27 cellular contexts compared by ENCODE assay signal in the genomic region with DNA sequence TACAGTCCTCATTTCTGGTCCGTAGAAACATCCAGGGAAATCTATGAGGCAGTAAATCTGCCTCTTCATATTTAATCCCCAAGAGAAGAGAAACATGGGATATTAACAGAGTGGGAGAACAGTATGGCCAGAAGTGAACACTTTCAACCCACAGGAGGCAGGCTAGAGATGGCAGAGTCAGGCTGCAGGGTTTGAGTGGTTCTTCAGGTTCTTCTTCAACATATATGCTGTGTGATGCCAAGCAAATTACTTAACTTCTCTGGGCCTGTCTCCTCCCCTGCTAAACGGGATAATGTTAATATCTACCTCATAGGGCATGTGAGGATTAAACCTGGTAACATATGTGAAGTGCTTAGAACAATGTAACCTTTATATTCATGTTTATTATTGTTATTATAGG.
"Had no signal": no experiment of that assay in that cellular context is flagged by ENCODE, and none has a peak within 500 bp of the region (broad histone marks: within the 10 kb centered on the region; RNA-seq: fewer than 3 reads in every experiment).

No MANE protein-coding gene starts in this region.

- H3K4me3 ChIP-seq: left lung, neural progenitor cell, smooth muscle cell, transverse colon had no signal

- H3K27me3 Mint-ChIP-seq: activated CD4-positive, alpha-beta T cell treated with anti-CD3 and anti-CD28 coated beads, Interleukin-2, amount 10 ng/mL, durations not matched to agents 7 days and 5 days; activated CD8-positive, alpha-beta memory T cell treated with anti-CD3 and anti-CD28 coated beads, Interleukin-2, amount 10 ng/mL, durations not matched to agents 7 days and 5 days; activated CD8-positive, alpha-beta T cell treated with anti-CD3 and anti-CD28 coated beads for 36 hours; stimulated activated naive B cell treated with anti-CD40 and anti-IgM and Interleukin-4, amounts not matched to agents 10 μg/mL and 1 μg/mL and 100 μg/mL, for 72 hours had no signal

- ATAC-seq: activated CD8-positive, alpha-beta memory T cell treated with anti-CD3 and anti-CD28 coated beads, Interleukin-2, amount 10 ng/mL, durations not matched to agents 7 days and 5 days; activated CD8-positive, alpha-beta T cell treated with anti-CD3 and anti-CD28 coated beads for 36 hours; left lung; naive thymus-derived CD8-positive, alpha-beta T cell; sciatic nerve; stimulated activated naive B cell treated with anti-CD40 and anti-IgM and Interleukin-4, amounts not matched to agents 10 μg/mL and 1 μg/mL and 100 μg/mL, for 72 hours had no signal

- H3K36me3 Mint-ChIP-seq: activated CD8-positive, alpha-beta memory T cell treated with anti-CD3 and anti-CD28 coated beads, Interleukin-2, amount 10 ng/mL, durations not matched to agents 7 days and 5 days; activated naive CD4-positive, alpha-beta T cell treated with anti-CD3 and anti-CD28 coated beads, Interleukin-2, amount 50 U/mL, for 24 hours; immature natural killer cell; mesothelial cell of epicardium; naive thymus-derived CD8-positive, alpha-beta T cell; neural progenitor cell; stimulated activated naive B cell treated with anti-CD40 and anti-IgM and Interleukin-4, amounts not matched to agents 10 μg/mL and 1 μg/mL and 100 μg/mL, for 72 hours had no signal

- H3K27ac Mint-ChIP-seq: activated CD4-positive, alpha-beta T cell treated with anti-CD3 and anti-CD28 coated beads, Interleukin-2, amount 10 ng/mL, durations not matched to agents 7 days and 5 days; activated CD8-positive, alpha-beta memory T cell treated with anti-CD3 and anti-CD28 coated beads, Interleukin-2, amount 10 ng/mL, durations not matched to agents 7 days and 5 days; activated CD8-positive, alpha-beta T cell treated with anti-CD3 and anti-CD28 coated beads for 36 hours; activated naive CD4-positive, alpha-beta T cell treated with anti-CD3 and anti-CD28 coated beads, Interleukin-2, amount 50 U/mL, for 24 hours; activated T-helper 1 cell treated with anti-CD3 and anti-CD28 coated beads, Interleukin-12 subunit alpha, Interleukin-12 subunit beta, Interleukin-2, Interleukin-4 antibody, amounts not matched to agents 30 ng/mL and 10 ng/mL and 1 ng/mL, durations not matched to agents 14 hours and 24 hours and 36 hours; immature natural killer cell; mesothelial cell of epicardium; naive thymus-derived CD8-positive, alpha-beta T cell; stimulated activated naive B cell treated with anti-CD40 and anti-IgM and Interleukin-4, amounts not matched to agents 10 μg/mL and 1 μg/mL and 100 μg/mL, for 72 hours had no signal

- H3K9me3 ChIP-seq: left lung, transverse colon had no signal

- H3K36me3 ChIP-seq: left lung, neural progenitor cell, transverse colon had no signal

- H3K9me3 Mint-ChIP-seq: activated CD4-positive, alpha-beta T cell treated with anti-CD3 and anti-CD28 coated beads, Interleukin-2, amount 10 ng/mL, durations not matched to agents 7 days and 5 days; activated CD8-positive, alpha-beta T cell treated with anti-CD3 and anti-CD28 coated beads for 36 hours; activated naive CD4-positive, alpha-beta T cell treated with anti-CD3 and anti-CD28 coated beads, Interleukin-2, amount 50 U/mL, for 24 hours; activated T-helper 1 cell treated with anti-CD3 and anti-CD28 coated beads, Interleukin-12 subunit alpha, Interleukin-12 subunit beta, Interleukin-2, Interleukin-4 antibody, amounts not matched to agents 30 ng/mL and 10 ng/mL and 1 ng/mL, durations not matched to agents 14 hours and 24 hours and 36 hours; mesothelial cell of epicardium; stimulated activated naive B cell treated with anti-CD40 and anti-IgM and Interleukin-4, amounts not matched to agents 10 μg/mL and 1 μg/mL and 100 μg/mL, for 72 hours had no signal

- H3K27me3 ChIP-seq: left lung, neural progenitor cell, transverse colon had no signal

- H3K27ac ChIP-seq: epithelial cell of prostate, left lung, neural progenitor cell, transverse colon, VCaP had no signal

- DNase-seq: activated CD4-positive, alpha-beta T cell treated with anti-CD3 and anti-CD28 coated beads, Interleukin-2, amount 10 ng/mL, durations not matched to agents 7 days and 5 days; activated CD4-positive, CD25-positive, alpha-beta regulatory T cell treated with anti-CD3 and anti-CD28 coated beads, Interleukin-2, amount 50 U/mL, for 72 hours; activated CD8-positive, alpha-beta memory T cell treated with anti-CD3 and anti-CD28 coated beads, Interleukin-2, amount 10 ng/mL, durations not matched to agents 7 days and 5 days; activated CD8-positive, alpha-beta T cell treated with anti-CD3 and anti-CD28 coated beads for 36 hours; activated gamma-delta T cell treated with Interleukin-2 at 50 U/mL for 16 hours; activated T-cell treated with anti-CD3 and anti-CD28 coated beads for 4 hours; aorta; central memory CD4-positive, alpha-beta T cell; cortex of kidney; foreskin melanocyte; immature natural killer cell; kidney glomerular epithelial cell; left lung; naive thymus-derived CD8-positive, alpha-beta T cell; stimulated activated CD4-positive, alpha-beta T cell treated with anti-CD3 and anti-CD28 coated beads, Interleukin-15, amount 100 ng/mL, for 24 hours; stimulated activated CD4-positive, alpha-beta T cell treated with anti-CD3 and anti-CD28 coated beads, Interleukin-2, amount 100 ng/mL, for 48 hours; stimulated activated CD8-positive, alpha-beta memory T cell treated with anti-CD3 and anti-CD28 coated beads, Interleukin-4, amount 100 ng/mL, for 48 hours; stimulated activated naive B cell treated with anti-CD40 and anti-IgM and Interleukin-4, amounts not matched to agents 10 μg/mL and 1 μg/mL and 100 μg/mL, for 72 hours; transverse colon had no signal

- H3K4me2 ChIP-seq: neural progenitor cell, smooth muscle cell had no signal

- H3K4me1 Mint-ChIP-seq: activated CD4-positive, alpha-beta T cell treated with anti-CD3 and anti-CD28 coated beads, Interleukin-2, amount 10 ng/mL, durations not matched to agents 7 days and 5 days; activated CD8-positive, alpha-beta memory T cell treated with anti-CD3 and anti-CD28 coated beads, Interleukin-2, amount 10 ng/mL, durations not matched to agents 7 days and 5 days; activated naive CD4-positive, alpha-beta T cell treated with anti-CD3 and anti-CD28 coated beads, Interleukin-2, amount 50 U/mL, for 24 hours; immature natural killer cell; mesothelial cell of epicardium; naive thymus-derived CD8-positive, alpha-beta T cell had no signal

- H3K4me3 Mint-ChIP-seq: activated CD4-positive, alpha-beta T cell treated with anti-CD3 and anti-CD28 coated beads, Interleukin-2, amount 10 ng/mL, durations not matched to agents 7 days and 5 days; activated CD8-positive, alpha-beta memory T cell treated with anti-CD3 and anti-CD28 coated beads, Interleukin-2, amount 10 ng/mL, durations not matched to agents 7 days and 5 days; activated CD8-positive, alpha-beta T cell treated with anti-CD3 and anti-CD28 coated beads for 36 hours; activated naive CD4-positive, alpha-beta T cell treated with anti-CD3 and anti-CD28 coated beads, Interleukin-2, amount 50 U/mL, for 24 hours; activated T-helper 1 cell treated with anti-CD3 and anti-CD28 coated beads, Interleukin-12 subunit alpha, Interleukin-12 subunit beta, Interleukin-2, Interleukin-4 antibody, amounts not matched to agents 30 ng/mL and 10 ng/mL and 1 ng/mL, durations not matched to agents 14 hours and 24 hours and 36 hours; immature natural killer cell; mesothelial cell of epicardium; naive thymus-derived CD8-positive, alpha-beta T cell; neural progenitor cell; stimulated activated naive B cell treated with anti-CD40 and anti-IgM and Interleukin-4, amounts not matched to agents 10 μg/mL and 1 μg/mL and 100 μg/mL, for 72 hours had no signal

- H2AFZ ChIP-seq: neural progenitor cell had no signal

- H3K9ac ChIP-seq: neural progenitor cell had no signal

- H3K4me1 ChIP-seq: left lung, transverse colon had no signal
